25 cellular contexts compared by ENCODE assay signal in the genomic region with DNA sequence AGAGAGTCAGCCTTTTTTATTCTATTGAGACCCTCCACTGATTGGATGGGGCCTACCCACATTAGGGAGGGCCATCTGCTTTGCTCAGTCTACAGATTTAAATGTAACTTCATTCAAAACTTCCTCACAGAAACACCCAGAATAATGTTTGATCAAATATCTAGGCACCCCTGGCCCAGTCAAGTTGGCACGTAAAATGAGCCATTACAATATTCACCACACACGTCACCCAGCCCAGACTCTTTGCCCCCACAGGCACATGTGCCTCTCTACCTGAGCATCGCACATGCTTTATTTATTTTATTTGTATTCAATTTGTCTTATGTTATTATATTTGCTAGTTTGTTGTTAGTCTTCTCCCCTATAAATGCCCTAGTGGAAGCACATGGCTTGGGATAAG.
"Had no signal": no experiment of that assay in that cellular context is flagged by ENCODE, and none has a peak within 500 bp of the region (broad histone marks: within the 10 kb centered on the region; RNA-seq: fewer than 3 reads in every experiment).

No MANE protein-coding gene starts in this region.

- H3K27me3 ChIP-seq: testis, vagina had no signal

- ATAC-seq: activated CD8-positive, alpha-beta T cell treated with anti-CD3 and anti-CD28 coated beads for 36 hours; activated T-cell treated with anti-CD3 and anti-CD28 coated beads, Interleukin-2, amount 50 U/mL, for 4 hours; activated T-helper 17 cell treated with anti-CD3 and anti-CD28 coated beads, Interleukin-2, amount 50 U/mL, for 72 hours; gastroesophageal sphincter; lower lobe of right lung; natural killer cell; WTC11 had no signal

- H3K9me3 ChIP-seq: lower lobe of right lung, prostate gland, testis, vagina had no signal

- H3K27ac Mint-ChIP-seq: activated CD4-positive, alpha-beta T cell treated with anti-CD3 and anti-CD28 coated beads, Interleukin-2, amount 10 ng/mL, durations not matched to agents 7 days and 5 days; activated CD8-positive, alpha-beta T cell treated with anti-CD3 and anti-CD28 coated beads for 36 hours; activated naive CD4-positive, alpha-beta T cell treated with anti-CD3 and anti-CD28 coated beads, Interleukin-2, amount 50 U/mL, for 24 hours; activated T-helper 17 cell treated with anti-CD3 and anti-CD28 coated beads, Interleukin-2, amount 50 U/mL, for 72 hours; natural killer cell; WTC11 had no signal

- H3K4me1 ChIP-seq: gastroesophageal sphincter, lower lobe of right lung, prostate gland, vagina had no signal

- H3K36me3 Mint-ChIP-seq: activated naive CD4-positive, alpha-beta T cell treated with anti-CD3 and anti-CD28 coated beads, Interleukin-2, amount 50 U/mL, for 24 hours; natural killer cell; WTC11 had no signal

- DNase-seq: activated CD4-positive, alpha-beta T cell treated with anti-CD3 and anti-CD28 coated beads for 1 hour; activated CD4-positive, alpha-beta T cell treated with anti-CD3 and anti-CD28 coated beads, Interleukin-2, amount 10 ng/mL, durations not matched to agents 7 days and 5 days; activated CD8-positive, alpha-beta T cell treated with anti-CD3 and anti-CD28 coated beads for 36 hours; activated T-cell treated with anti-CD3 and anti-CD28 coated beads, Interleukin-2, amount 50 U/mL, for 4 hours; anterior cingulate cortex; effector memory CD4-positive, alpha-beta T cell; erythroblast; hippocampal formation; lower lobe of right lung; mesenchymal stem cell; natural killer cell; retina; stimulated activated CD4-positive, alpha-beta T cell treated with anti-CD3 and anti-CD28 coated beads, Interleukin-15, amount 100 ng/mL, for 24 hours; stimulated activated naive CD4-positive, alpha-beta T cell; T-helper 2 cell; trophoblast cell had no signal

- H3K9me3 Mint-ChIP-seq: activated naive CD4-positive, alpha-beta T cell treated with anti-CD3 and anti-CD28 coated beads, Interleukin-2, amount 50 U/mL, for 24 hours; natural killer cell had no signal

- FAIRE-seq: colon, keratinocyte had no signal

- H3K4me3 ChIP-seq: gastroesophageal sphincter, lower lobe of right lung, prostate gland, testis, vagina had no signal

- H3K27ac ChIP-seq: gastroesophageal sphincter, lower lobe of right lung, prostate gland, vagina had no signal

- H3K36me3 ChIP-seq: gastroesophageal sphincter, lower lobe of right lung, prostate gland, vagina had no signal
